Comparison of ENCODE assay signal across 1 cellular context in genomic region chr12:18751866-18752265, GRCh38.
TF ChIP-seq lines count a peak whose summit lies in the region.

No MANE protein-coding gene starts in this region.

TF ChIP-seq in GM23338, 12 proteins besides CTCF, POLR2A, EP300 and RAD21 (continued from another document):
- TF ChIP-seq ZNF462 (CRISPR knock-in tag; IDR thresholded peaks at IDR 0.05) (no peak), POLR2AphosphoS5 (IDR thresholded peaks at IDR 0.05; ENCODE audit: low read depth) (no peak), CREB1 (CRISPR knock-in tag; IDR thresholded peaks at IDR 0.05; ENCODE audit: low read depth) (no peak), JUNB (IDR thresholded peaks at IDR 0.05; ENCODE audit: unreplicated experiment) (no peak), EZH2 (IDR thresholded peaks at IDR 0.05; ENCODE audit: low read depth, unreplicated experiment) (no peak), ZNF331 (CRISPR knock-in tag; IDR thresholded peaks at IDR 0.05; ENCODE audit: low read depth) (no peak), REST (IDR thresholded peaks at IDR 0.05; ENCODE audit: unreplicated experiment) (no peak)
